ENCODE assay signal across 1 cellular context in the genomic region with DNA sequence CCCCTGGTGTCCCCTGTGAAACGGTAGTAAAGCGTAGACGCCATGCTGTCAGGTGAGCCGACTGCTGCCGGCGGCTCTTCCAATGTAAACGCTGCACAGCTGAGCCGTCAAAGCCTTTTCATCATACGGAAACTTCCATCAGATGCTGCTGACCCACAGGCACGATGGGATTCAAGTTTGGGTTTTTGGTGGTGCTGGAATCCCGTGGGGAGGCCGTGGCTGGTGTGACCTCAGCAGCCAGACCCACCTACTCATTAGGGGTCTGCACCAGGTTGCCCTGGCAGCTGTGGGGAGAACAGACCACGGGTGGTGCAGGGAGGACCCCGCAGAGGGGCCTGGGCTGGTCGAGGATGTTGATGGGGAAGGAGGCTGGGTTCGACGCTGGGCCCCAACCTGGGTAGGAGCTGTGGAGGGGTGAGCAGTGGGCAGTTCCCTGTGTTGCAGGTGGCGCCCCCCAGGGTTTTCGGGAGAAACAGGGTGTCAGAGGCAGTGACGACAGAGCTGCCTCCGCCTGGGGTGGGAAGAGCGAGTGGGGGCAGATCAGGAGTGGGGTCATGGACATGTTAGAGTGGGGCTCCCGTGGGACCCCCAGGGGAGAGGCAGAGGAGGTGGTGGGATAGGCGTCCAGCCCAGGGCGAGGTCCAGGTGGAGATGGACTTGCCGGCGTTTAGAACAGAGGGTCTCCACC.
TF ChIP-seq lines count a peak whose summit lies in the region.

No MANE protein-coding gene starts in this region.

TF ChIP-seq in HEK293, 187 proteins besides CTCF, POLR2A, EP300 and RAD21 (continued from another document):
- TF ChIP-seq ZNF610 (tag by site-specific recombination; IDR thresholded peaks at IDR 0.05; ENCODE audit: borderline replicate concordance) = no peak
- TF ChIP-seq SETDB1 (IDR thresholded peaks at IDR 0.05; ENCODE audit: insufficient read length, low read length) = no peak
- TF ChIP-seq ZNF354C (tag by site-specific recombination; IDR thresholded peaks at IDR 0.05; ENCODE audit: borderline replicate concordance, low read depth) = no peak
- TF ChIP-seq ZNF366 (tag by site-specific recombination; conservative IDR thresholded peaks at IDR 0.05) = no peak
- TF ChIP-seq ZNF513 (tag by site-specific recombination; IDR thresholded peaks at IDR 0.05) = no peak
